10 cellular contexts compared by ENCODE assay signal in the genomic region with DNA sequence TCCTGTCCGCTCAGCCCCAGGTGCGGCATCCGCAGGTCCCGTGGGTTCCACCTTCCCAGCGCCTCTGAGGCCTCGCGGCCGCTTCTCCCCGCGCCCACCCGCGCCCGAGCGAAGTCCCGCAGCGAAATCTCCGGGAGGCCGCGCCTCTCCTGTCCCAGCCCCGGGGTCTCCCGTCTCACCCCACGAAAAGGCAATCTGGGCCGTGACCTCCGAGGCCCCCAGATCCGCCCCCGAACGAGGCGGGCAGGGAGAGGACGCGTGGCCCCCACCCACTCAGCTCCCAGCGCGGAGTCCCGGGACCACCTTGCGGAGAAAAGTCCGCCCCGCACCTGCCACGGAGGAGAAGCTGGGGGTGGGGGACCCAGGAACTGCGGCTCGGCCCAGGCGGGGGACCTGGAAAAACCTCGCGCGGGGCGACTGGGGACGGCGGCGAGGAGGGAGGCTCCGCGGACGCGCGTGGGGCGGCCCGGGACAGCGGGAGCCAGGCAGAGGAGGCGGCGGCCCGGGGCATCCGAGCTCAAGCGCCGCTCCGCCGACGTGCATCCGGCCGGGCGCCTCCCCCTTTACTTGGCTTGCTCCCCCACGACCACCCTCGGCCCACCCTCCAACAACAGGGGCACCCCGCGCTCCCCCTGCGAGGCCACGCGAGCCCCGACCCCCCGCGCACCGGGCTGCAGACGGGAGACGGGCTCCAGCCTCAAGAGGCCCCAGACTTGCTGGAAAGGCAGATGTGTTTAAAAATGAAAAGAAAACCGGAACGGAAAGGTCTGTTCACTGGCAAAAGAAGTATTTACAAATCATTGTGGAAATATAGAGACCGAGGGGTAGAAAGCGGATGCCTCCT. TPM values are rescaled to one million over a fixed set of nuclear protein-coding genes. Genes with fewer than 3 reads are reported as not detected.
DNase-seq lines count a peak whose midpoint lies in the region; ATAC-seq and TF ChIP-seq lines count a peak whose summit lies in the region.
"Had no signal": no experiment of that assay in that cellular context is flagged by ENCODE, and none has a peak within 500 bp of the region (broad histone marks: within the 10 kb centered on the region; RNA-seq: fewer than 3 reads in every experiment).

No MANE protein-coding gene starts in this region.

- TF ChIP-seq CTCF in right atrium auricular region (IDR thresholded peaks at IDR 0.05) (no peak), endodermal cell (conservative IDR thresholded peaks at IDR 0.05) (no peak)
- TF ChIP-seq CTCF in CD4-positive, alpha-beta T cell (IDR thresholded peaks at IDR 0.05): no peak

- POLR2A ChIA-PET in CD4-positive, alpha-beta T cell (lab: Charles Lee): no interaction called here

- H3K36me3 ChIP-seq in right atrium auricular region (no peaks in the 10 kb centered on the region), endodermal cell (ENCODE audit: control insufficient read depth, insufficient read depth, low read length) (no peaks in the 10 kb centered on the region)

- WGBS in endodermal cell (ENCODE audit: insufficient coverage in 1 of 2, insufficient read length in 1 of 2), 2 experiments: 96% methylated on average over 53 to 84 of the region's 84 CpGs

- DNase-seq in right atrium auricular region (ENCODE audit: low spot score) (no peak), endodermal cell (no peak), NCI-H526 (lab: John Stamatoyannopoulos, UW) (no peak)
- DNase-seq in CD4-positive, alpha-beta T cell: no peak
- DNase-seq: T-helper 9 cell had no signal

- H3K27ac Mint-ChIP-seq in activated naive CD8-positive, alpha-beta T cell: no peak overlapping the region
- H3K27ac Mint-ChIP-seq in endodermal cell: no peak overlapping the region
- no peak overlapping the region for H3K27ac Mint-ChIP-seq in CD4-positive, alpha-beta T cell

- H3K27me3 ChIP-seq in right atrium auricular region (peaks cover 5 to 7% of the 10 kb centered on the region in 2 donors), endodermal cell (ENCODE audit: control insufficient read depth, insufficient read depth, low read length, poor library complexity, severe bottlenecking) (no peaks in the 10 kb centered on the region)
- H3K27me3 ChIP-seq in CD4-positive, alpha-beta T cell (ENCODE audit: control insufficient read depth, insufficient read depth, low read length): peaks cover 27% of the 10 kb centered on the region

- ATAC-seq in CD4-positive, alpha-beta T cell (ENCODE audit: poor library complexity): no peak
- no peak for ATAC-seq in GM19452 (IDR thresholded peaks at IDR 0.05; ENCODE audit: unreplicated experiment)
- ATAC-seq: left colon had no signal

- peaks cover 12% of the 10 kb centered on the region for H3K27me3 Mint-ChIP-seq in activated naive CD8-positive, alpha-beta T cell
- peaks cover 8% of the 10 kb centered on the region for H3K27me3 Mint-ChIP-seq in endodermal cell (ENCODE audit: insufficient read depth)
- peaks cover 58% of the 10 kb centered on the region for H3K27me3 Mint-ChIP-seq in CD4-positive, alpha-beta T cell

- intact Hi-C loops in CD4-positive, alpha-beta T cell (cut with DNase I, micrococcal nuclease): no loop called here

- H3K9me3 ChIP-seq in right atrium auricular region (no peaks in the 10 kb centered on the region), endodermal cell (ENCODE audit: control insufficient read depth, low read length) (no peaks in the 10 kb centered on the region)
- H3K9me3 ChIP-seq in CD4-positive, alpha-beta T cell (ENCODE audit: control insufficient read depth, low read length): no peaks in the 10 kb centered on the region

- H3K4me1 ChIP-seq in right atrium auricular region (peaks cover 0 to 11% of the 10 kb centered on the region in 2 donors), endodermal cell (ENCODE audit: control insufficient read depth, insufficient read depth, low read length) (no peaks in the 10 kb centered on the region)

- H3K4me1 Mint-ChIP-seq in activated naive CD8-positive, alpha-beta T cell (ENCODE audit: low read depth): peaks cover 16% of the 10 kb centered on the region
- peaks cover 43% of the 10 kb centered on the region for H3K4me1 Mint-ChIP-seq in endodermal cell
- peaks cover 29% of the 10 kb centered on the region for H3K4me1 Mint-ChIP-seq in CD4-positive, alpha-beta T cell (ENCODE audit: low read depth)

- no peak overlapping the region for H3K27ac ChIP-seq in right atrium auricular region
- peak overlapping the region in 1 of 21 experiments; percentile 12 for H3K27ac ChIP-seq in skin epidermis
- no peak overlapping the region for H3K27ac ChIP-seq in endodermal cell (ENCODE audit: low read depth, low read length)
- no peak overlapping the region for H3K27ac ChIP-seq in CD4-positive, alpha-beta T cell (ENCODE audit: low read depth, low read length)

- no peak overlapping the region for H3K9ac ChIP-seq in endodermal cell (ENCODE audit: extremely low read depth, low read length, poor library complexity, severe bottlenecking)

- no peaks in the 10 kb centered on the region for H3K9me3 Mint-ChIP-seq in activated naive CD8-positive, alpha-beta T cell (ENCODE audit: low read depth)
- H3K9me3 Mint-ChIP-seq in endodermal cell: peaks cover 2% of the 10 kb centered on the region
- H3K9me3 Mint-ChIP-seq in CD4-positive, alpha-beta T cell: no peaks in the 10 kb centered on the region

- peak overlapping the region; percentile 32 for H3K4me3 Mint-ChIP-seq in activated naive CD8-positive, alpha-beta T cell
- no peak overlapping the region for H3K4me3 Mint-ChIP-seq in endodermal cell
- no peak overlapping the region for H3K4me3 Mint-ChIP-seq in CD4-positive, alpha-beta T cell

- H3K4me3 ChIP-seq in GM08714 (ENCODE audit: low read length) (peak overlapping the region; percentile 42; the same call in 1 of the 2 replicates), right atrium auricular region (peak overlapping the region; percentile 11 to 46), skin epidermis (peak overlapping the region in 6 of 7 experiments; percentile 4 to 28 (median 23)), endodermal cell (ENCODE audit: low read length) (no peak overlapping the region)

- no peaks in the 10 kb centered on the region for H3K36me3 Mint-ChIP-seq in activated naive CD8-positive, alpha-beta T cell
- H3K36me3 Mint-ChIP-seq in endodermal cell (ENCODE audit: low read depth): peaks cover 1% of the 10 kb centered on the region
- H3K36me3 Mint-ChIP-seq in CD4-positive, alpha-beta T cell (ENCODE audit: low read depth): no peaks in the 10 kb centered on the region

- CTCF ChIA-PET in CD4-positive, alpha-beta T cell (lab: Charles Lee): no interaction called here

RNA-seq across cellular contexts. Expression of gene RNF32, which starts 33.0 kb away (rescaled TPM):
- total RNA-seq in right atrium auricular region: under 1 TPM in 1 of 2 donors, not detected in 1; 0.79 TPM
- 1 to 10 TPM; 1.1 to 2.5 TPM for total RNA-seq in endodermal cell
- polyA plus RNA-seq in endodermal cell (2013, experiment 1 of 2): 1.4 TPM
- polyA plus RNA-seq in endodermal cell (2013, experiment 2 of 2): 2.0 TPM
- total RNA-seq in CD4-positive, alpha-beta T cell: under 1 TPM in 1 of 2 experiments, not detected in 1; 0.99 TPM
